ENCODE assay signal across 8 cellular contexts in genomic region chr15:29968099-29968892, GRCh38.
DNase-seq lines count a peak whose midpoint lies in the region; FAIRE-seq lines count a peak whose summit lies in the region.
"Had no signal": no experiment of that assay in that cellular context is flagged by ENCODE, and none has a peak within 500 bp of the region (broad histone marks: within the 10 kb centered on the region; RNA-seq: fewer than 3 reads in every experiment).

No MANE protein-coding gene starts in this region.

- H3K4me3 ChIP-seq in iPS-18a (ENCODE audit: low read length) (peak overlapping the region; percentile 34), small intestine (ENCODE audit: low read depth in 1 of 2, low read length in 2 of 2) (peak overlapping the region; percentile 34 to 54)

- H3K27ac ChIP-seq in iPS-18a (ENCODE audit: low read length) (no peak overlapping the region), small intestine (ENCODE audit: low read depth in 1 of 2, low read length in 1 of 2) (no peak overlapping the region)

- H3K4me1 ChIP-seq in iPS-18a (ENCODE audit: control insufficient read depth, low read depth, low read length) (no peaks in the 10 kb centered on the region), small intestine (ENCODE audit: control insufficient read depth in 2 of 2, insufficient read depth in 1 of 2, low read depth in 1 of 2, low read length in 1 of 2) (no peaks in the 10 kb centered on the region)

- peak; percentile 14 for DNase-seq in HPDE6-E6E7 (ENCODE audit: extremely low spot score)
- peak; percentile 53 for DNase-seq in astrocyte of the hippocampus (ENCODE audit: low read depth, low spot score)
- DNase-seq in small intestine: no peak
- no peak for DNase-seq in GM19238 (ENCODE audit: insufficient read length, low spot score)
- DNase-seq in CD1c-positive myeloid dendritic cell (ENCODE audit: extremely low spot score): no peak
- DNase-seq in HCEC 1CT: no peak
- DNase-seq: activated naive CD4-positive, alpha-beta T cell treated with Interleukin-2 at 50 U/mL for 16 hours had no signal

- H3K27me3 ChIP-seq in iPS-18a (ENCODE audit: control insufficient read depth, insufficient read depth, low read length) (peaks cover 38% of the 10 kb centered on the region), small intestine (ENCODE audit: control insufficient read depth in 2 of 2, insufficient read depth in 2 of 2, low read length in 2 of 2) (peaks cover 11 to 15% of the 10 kb centered on the region in 2 donors)

- no peaks in the 10 kb centered on the region for H3K36me3 ChIP-seq in iPS-18a (ENCODE audit: control insufficient read depth, low read depth, low read length)
- H3K36me3 ChIP-seq in small intestine (ENCODE audit: control insufficient read depth in 2 of 2, insufficient read depth in 2 of 2, low read length in 2 of 2): no peaks in the 10 kb centered on the region

- H3K9me3 ChIP-seq in iPS-18a (ENCODE audit: control insufficient read depth, low read depth, low read length) (no peaks in the 10 kb centered on the region), small intestine (ENCODE audit: control insufficient read depth, low read depth) (no peaks in the 10 kb centered on the region)

- FAIRE-seq in small intestine (lab: Jason Lieb, UNC): no peak

- H3K9ac ChIP-seq in iPS-18a (ENCODE audit: low read length): no peak overlapping the region

- WGBS in small intestine, 3 donors: 4 to 8% (median 4%) methylated on average over 54 to 90 of the region's 90 CpGs

Comparison
In these comparisons a context has a peak if more than half of its experiments do, and no peak if none do; other contexts are left out.
1. DNase-seq: peak in HPDE6-E6E7 (single experiment) and astrocyte of the hippocampus (single experiment); none in small intestine (single experiment), GM19238 (single experiment), CD1c-positive myeloid dendritic cell (single experiment) and HCEC 1CT (single experiment).